ENCODE assay signal across 23 cellular contexts in genomic region chr5:9325549-9325948, GRCh38.
DNase-seq lines count a peak whose midpoint lies in the region; ATAC-seq and TF ChIP-seq lines count a peak whose summit lies in the region.
"Had no signal": no experiment of that assay in that cellular context is flagged by ENCODE, and none has a peak within 500 bp of the region (broad histone marks: within the 10 kb centered on the region; RNA-seq: fewer than 3 reads in every experiment).

No MANE protein-coding gene starts in this region.

- no peaks in the 10 kb centered on the region for H3K9me3 ChIP-seq in RWPE2 (ENCODE audit: severe bottlenecking)
- H3K9me3 ChIP-seq in mucosa of descending colon = no peaks in the 10 kb centered on the region
- H3K9me3 ChIP-seq: A549; BE2C; BLaER1 treated with 17β-estradiol and CSF1 and Interleukin-3, amounts not matched to agents 10 nM and 100 nM had no signal

- H3K4me1 ChIP-seq in RWPE2 (ENCODE audit: insufficient read depth, poor library complexity, severe bottlenecking) (no peaks in the 10 kb centered on the region), mucosa of descending colon (ENCODE audit: low read depth) (no peaks in the 10 kb centered on the region)
- H3K4me1 ChIP-seq: A549; BE2C; BLaER1 treated with 17β-estradiol and CSF1 and Interleukin-3, amounts not matched to agents 10 nM and 100 nM had no signal

- POLR2A ChIA-PET in RWPE1 (lab: Yijun Ruan, JAX; ENCODE audit: low non-redundant PET) = no interaction called here

- CTCF ChIA-PET in RWPE1 (lab: Yijun Ruan, JAX) = no interaction called here

- H3K36me3 ChIP-seq in RWPE2 (ENCODE audit: low read depth) (no peaks in the 10 kb centered on the region), mucosa of descending colon (ENCODE audit: low read depth) (no peaks in the 10 kb centered on the region)
- H3K36me3 ChIP-seq: BE2C; BLaER1 treated with 17β-estradiol and CSF1 and Interleukin-3, amounts not matched to agents 10 nM and 100 nM had no signal

- ATAC-seq in RWPE2 (ENCODE audit: low read depth) (peak; percentile 35; the same call in 2 of the 3 replicates), mucosa of descending colon (peak; percentile 65), GM18867 (IDR thresholded peaks at IDR 0.05; ENCODE audit: unreplicated experiment) (no peak), GM21423 (IDR thresholded peaks at IDR 0.05; ENCODE audit: unreplicated experiment) (no peak), GM21786 (IDR thresholded peaks at IDR 0.05; ENCODE audit: unreplicated experiment) (no peak)
- ATAC-seq: A549 had no signal

- no peak for TF ChIP-seq CTCF in RWPE2 (IDR thresholded peaks at IDR 0.05; ENCODE audit: poor library complexity, severe bottlenecking)
- TF ChIP-seq CTCF in mucosa of descending colon (IDR thresholded peaks at IDR 0.05) = no peak
- no peak for TF ChIP-seq CTCF in RWPE1 (conservative IDR thresholded peaks at IDR 0.05; ENCODE audit: low read depth)

- no peaks in the 10 kb centered on the region for H3K27me3 ChIP-seq in RWPE2 (ENCODE audit: insufficient read depth, poor library complexity, severe bottlenecking)
- H3K27me3 ChIP-seq: BE2C; BLaER1 treated with 17β-estradiol and CSF1 and Interleukin-3, amounts not matched to agents 10 nM and 100 nM had no signal

- no peak overlapping the region for H3K27ac ChIP-seq in RWPE2 (ENCODE audit: poor library complexity, severe bottlenecking)
- no peak overlapping the region for H3K27ac ChIP-seq in RWPE1
- H3K27ac ChIP-seq: 22Rv1; A549; BLaER1 treated with 17β-estradiol and CSF1 and Interleukin-3, amounts not matched to agents 10 nM and 100 nM had no signal

- no peak overlapping the region for H3K4me3 ChIP-seq in RWPE2 (ENCODE audit: severe bottlenecking)
- no peak overlapping the region for H3K4me3 ChIP-seq in mucosa of descending colon
- H3K4me3 ChIP-seq: A549; BLaER1 treated with 17β-estradiol and CSF1 and Interleukin-3, amounts not matched to agents 10 nM and 100 nM had no signal

- DNase-seq in A172 (ENCODE audit: low spot score) (peak; percentile 19), M059J (ENCODE audit: low read depth) (peak; percentile 40), RWPE2 (ENCODE audit: low spot score) (no peak), mucosa of descending colon (no peak), RWPE1 (ENCODE audit: low spot score) (no peak)
- DNase-seq: ACHN; AML-193; BE2C; Calu3; CD4-positive, alpha-beta T cell; CD8-positive, alpha-beta memory T cell; COR-L47; DMS53; DMS79 treated with DMSO at 0.1 percent for 48 hours; GF-D8; H7; HCEC 1CT had no signal

- intact Hi-C loops in mucosa of descending colon (cut with DNase I, micrococcal nuclease) = no loop called here

Comparison
In these comparisons a context has a peak if more than half of its experiments do, and no peak if none do; other contexts are left out.
1. DNase-seq: peak in A172 (single experiment) and M059J (single experiment); none in RWPE2 (single experiment), mucosa of descending colon (0 of 3) and RWPE1 (single experiment).
2. ATAC-seq: peak in RWPE2 (single experiment) and mucosa of descending colon (single experiment); none in GM18867 (single experiment), GM21423 (single experiment) and GM21786 (single experiment).